18 cellular contexts compared by ENCODE assay signal in genomic region chr13:98103531-98103930, GRCh38.
"Had no signal": no experiment of that assay in that cellular context is flagged by ENCODE, and none has a peak within 500 bp of the region (broad histone marks: within the 10 kb centered on the region; RNA-seq: fewer than 3 reads in every experiment).

No MANE protein-coding gene starts in this region.

- H3K36me3 ChIP-seq: gastrocnemius medialis, heart right ventricle, neutrophil, spleen, tibial nerve, upper lobe of right lung, vagina had no signal

- DNase-seq: dorsolateral prefrontal cortex; effector CD8-positive, alpha-beta T cell; gastrocnemius medialis; heart right ventricle; hypothalamus; mucosa of descending colon; naive thymus-derived CD8-positive, alpha-beta T cell; posterior cingulate gyrus; spleen; stimulated activated CD4-positive, alpha-beta T cell treated with anti-CD3 and anti-CD28 coated beads, Interleukin-15, amount 100 ng/mL, for 24 hours; stimulated activated CD4-positive, alpha-beta T cell treated with anti-CD3 and anti-CD28 coated beads, Interleukin-1b, Interleukin-23, amount 100 ng/mL, for 48 hours; stimulated activated CD4-positive, alpha-beta T cell treated with anti-CD3 and anti-CD28 coated beads, Interleukin-4, amount 100 ng/mL, for 24 hours; upper lobe of right lung had no signal

- ATAC-seq: gastrocnemius medialis; heart right ventricle; mucosa of descending colon; naive thymus-derived CD8-positive, alpha-beta T cell; sciatic nerve; stimulated activated memory B cell treated with anti-CD40 and anti-IgM and Interleukin-4, amounts not matched to agents 10 μg/mL and 1 μg/mL and 100 μg/mL, for 72 hours; upper lobe of right lung had no signal

- H3K27me3 ChIP-seq: gastrocnemius medialis, heart right ventricle, neutrophil, spleen, tibial nerve, upper lobe of right lung, vagina had no signal

- H3K4me3 ChIP-seq: dorsolateral prefrontal cortex, gastrocnemius medialis, heart right ventricle, mucosa of descending colon, spleen, tibial nerve, upper lobe of right lung, vagina had no signal

- H3K27ac ChIP-seq: dorsolateral prefrontal cortex, gastrocnemius medialis, heart right ventricle, neutrophil, spleen, tibial nerve, upper lobe of right lung, vagina had no signal

- H3K4me1 ChIP-seq: gastrocnemius medialis, spleen, tibial nerve, upper lobe of right lung, vagina had no signal

- H3K9me3 ChIP-seq: gastrocnemius medialis, mucosa of descending colon, neutrophil, tibial nerve, upper lobe of right lung, vagina had no signal
